22 cellular contexts compared by ENCODE assay signal in the genomic region with DNA sequence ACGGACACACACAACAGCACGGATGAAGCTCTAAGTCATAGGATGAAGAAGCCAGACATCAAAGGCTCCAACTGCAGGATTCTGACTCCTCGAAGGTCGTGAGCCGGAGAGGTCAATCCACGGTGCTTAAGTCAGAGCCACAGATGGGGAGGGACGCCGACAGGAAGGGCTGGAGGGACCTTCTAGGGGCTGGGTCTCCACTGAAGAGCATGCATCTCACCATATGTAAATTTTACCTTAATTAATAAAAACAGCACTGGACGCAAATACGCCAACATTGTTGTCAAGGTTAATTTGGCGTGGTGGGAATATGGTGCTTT. TPM values are rescaled to one million over a fixed set of nuclear protein-coding genes. Genes with fewer than 3 reads are reported as not detected.
"Had no signal": no experiment of that assay in that cellular context is flagged by ENCODE, and none has a peak within 500 bp of the region (broad histone marks: within the 10 kb centered on the region; RNA-seq: fewer than 3 reads in every experiment).

No MANE protein-coding gene starts in this region.

- DNase-seq: Kasumi-1, MM.1S, NCI-H1105, NCI-H1436 treated with DMSO at 0.1 percent for 48 hours, NCI-H1694, NCI-H1930, NCI-H2081, NCI-H2107, NCI-H226, NCI-H446, NCI-H510A, NCI-H524 treated with DMSO at 0.1 percent for 48 hours, NCI-H69, NCI-H774, RPMI8226, SHP77 had no signal

- H3K4me3 Mint-ChIP-seq: IgD-negative memory B cell had no signal

- H3K9ac ChIP-seq: KMS-11 had no signal

- H3K4me1 Mint-ChIP-seq: IgD-negative memory B cell had no signal

- H3K27ac ChIP-seq: HL-60, KMS-11 had no signal

- H3K4me2 ChIP-seq: KMS-11 had no signal

- H3K4me3 ChIP-seq: K562 had no signal

- ATAC-seq: K562, SK-N-SH treated with all-trans-retinoic acid at 6 μM for 48 hours had no signal

- H3K27ac Mint-ChIP-seq: IgD-negative memory B cell had no signal

RNA-seq across cellular contexts. Expression of a gene that starts 17.0 kb away (rescaled TPM):
- total RNA-seq: K562, M059J had no signal

RNA-seq across cellular contexts. Expression of a gene that starts 51.1 kb away (rescaled TPM):
- total RNA-seq: K562, M059J had no signal
